In the genomic region with DNA sequence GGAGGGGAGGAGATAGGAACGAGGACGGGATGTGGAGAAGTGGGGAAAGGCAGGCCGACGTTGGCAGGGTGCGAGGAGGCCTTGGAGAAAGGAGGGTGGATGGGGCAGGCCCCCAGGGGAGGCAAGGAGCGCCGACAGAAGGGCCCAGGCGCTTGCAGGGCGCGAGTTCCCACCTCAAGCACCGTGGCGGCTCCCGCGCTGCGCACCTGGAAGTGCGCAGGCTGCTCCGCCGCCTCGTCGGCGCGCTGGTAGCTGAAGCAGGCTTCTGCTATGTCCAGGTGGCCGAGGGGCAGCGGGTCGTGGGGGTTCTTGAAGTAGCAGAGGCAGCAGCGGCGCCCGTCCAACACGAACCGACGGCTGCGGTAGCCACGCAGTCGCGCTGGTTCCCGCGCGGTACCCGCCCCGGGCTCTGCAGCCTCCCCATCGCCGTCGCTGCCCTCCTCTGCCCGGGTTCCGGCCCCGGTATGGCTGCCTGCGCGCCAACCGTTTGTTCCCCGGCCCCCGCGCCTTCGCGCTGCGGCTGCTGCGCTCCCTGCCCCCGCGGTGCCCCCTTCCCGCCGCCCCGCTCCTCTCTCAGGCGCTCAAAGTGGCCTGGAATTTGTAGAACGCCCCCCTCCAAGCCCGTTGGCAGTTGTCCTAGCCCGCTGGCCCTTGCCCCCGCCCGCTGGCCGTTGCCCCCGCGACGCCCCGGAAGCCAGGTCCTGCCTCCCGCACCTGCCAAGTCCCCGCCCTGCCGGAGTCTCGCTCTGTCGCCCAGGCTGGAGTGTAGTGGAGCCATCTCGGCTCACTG, we compare ENCODE assay signal across 1 cellular context.
TF ChIP-seq lines count a peak whose summit lies in the region.

No MANE protein-coding gene starts in this region.

TF ChIP-seq in A549, 52 proteins besides CTCF, POLR2A, EP300 and RAD21 (continued from another document):
- TF ChIP-seq, protein P1, sequence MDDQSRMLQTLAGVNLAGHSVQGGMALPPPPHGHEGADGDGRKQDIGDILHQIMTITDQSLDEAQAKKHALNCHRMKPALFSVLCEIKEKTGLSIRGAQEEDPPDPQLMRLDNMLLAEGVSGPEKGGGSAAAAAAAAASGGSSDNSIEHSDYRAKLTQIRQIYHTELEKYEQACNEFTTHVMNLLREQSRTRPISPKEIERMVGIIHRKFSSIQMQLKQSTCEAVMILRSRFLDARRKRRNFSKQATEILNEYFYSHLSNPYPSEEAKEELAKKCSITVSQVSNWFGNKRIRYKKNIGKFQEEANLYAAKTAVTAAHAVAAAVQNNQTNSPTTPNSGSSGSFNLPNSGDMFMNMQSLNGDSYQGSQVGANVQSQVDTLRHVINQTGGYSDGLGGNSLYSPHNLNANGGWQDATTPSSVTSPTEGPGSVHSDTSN (IDR thresholded peaks at IDR 0.05): no peak
- no peak for TF ChIP-seq MYC (IDR thresholded peaks at IDR 0.05; ENCODE audit: borderline replicate concordance, low read length)
- TF ChIP-seq, protein P2, sequence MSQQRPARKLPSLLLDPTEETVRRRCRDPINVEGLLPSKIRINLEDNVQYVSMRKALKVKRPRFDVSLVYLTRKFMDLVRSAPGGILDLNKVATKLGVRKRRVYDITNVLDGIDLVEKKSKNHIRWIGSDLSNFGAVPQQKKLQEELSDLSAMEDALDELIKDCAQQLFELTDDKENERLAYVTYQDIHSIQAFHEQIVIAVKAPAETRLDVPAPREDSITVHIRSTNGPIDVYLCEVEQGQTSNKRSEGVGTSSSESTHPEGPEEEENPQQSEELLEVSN (IDR thresholded peaks at IDR 0.05; ENCODE audit: borderline replicate concordance, low read depth): no peak
- no peak for TF ChIP-seq HOXB5 (CRISPR knock-in tag; IDR thresholded peaks at IDR 0.05)
- TF ChIP-seq SMC3 (IDR thresholded peaks at IDR 0.05): no peak
- TF ChIP-seq HEYL (CRISPR knock-in tag; IDR thresholded peaks at IDR 0.05): no peak
- TF ChIP-seq, protein P3, sequence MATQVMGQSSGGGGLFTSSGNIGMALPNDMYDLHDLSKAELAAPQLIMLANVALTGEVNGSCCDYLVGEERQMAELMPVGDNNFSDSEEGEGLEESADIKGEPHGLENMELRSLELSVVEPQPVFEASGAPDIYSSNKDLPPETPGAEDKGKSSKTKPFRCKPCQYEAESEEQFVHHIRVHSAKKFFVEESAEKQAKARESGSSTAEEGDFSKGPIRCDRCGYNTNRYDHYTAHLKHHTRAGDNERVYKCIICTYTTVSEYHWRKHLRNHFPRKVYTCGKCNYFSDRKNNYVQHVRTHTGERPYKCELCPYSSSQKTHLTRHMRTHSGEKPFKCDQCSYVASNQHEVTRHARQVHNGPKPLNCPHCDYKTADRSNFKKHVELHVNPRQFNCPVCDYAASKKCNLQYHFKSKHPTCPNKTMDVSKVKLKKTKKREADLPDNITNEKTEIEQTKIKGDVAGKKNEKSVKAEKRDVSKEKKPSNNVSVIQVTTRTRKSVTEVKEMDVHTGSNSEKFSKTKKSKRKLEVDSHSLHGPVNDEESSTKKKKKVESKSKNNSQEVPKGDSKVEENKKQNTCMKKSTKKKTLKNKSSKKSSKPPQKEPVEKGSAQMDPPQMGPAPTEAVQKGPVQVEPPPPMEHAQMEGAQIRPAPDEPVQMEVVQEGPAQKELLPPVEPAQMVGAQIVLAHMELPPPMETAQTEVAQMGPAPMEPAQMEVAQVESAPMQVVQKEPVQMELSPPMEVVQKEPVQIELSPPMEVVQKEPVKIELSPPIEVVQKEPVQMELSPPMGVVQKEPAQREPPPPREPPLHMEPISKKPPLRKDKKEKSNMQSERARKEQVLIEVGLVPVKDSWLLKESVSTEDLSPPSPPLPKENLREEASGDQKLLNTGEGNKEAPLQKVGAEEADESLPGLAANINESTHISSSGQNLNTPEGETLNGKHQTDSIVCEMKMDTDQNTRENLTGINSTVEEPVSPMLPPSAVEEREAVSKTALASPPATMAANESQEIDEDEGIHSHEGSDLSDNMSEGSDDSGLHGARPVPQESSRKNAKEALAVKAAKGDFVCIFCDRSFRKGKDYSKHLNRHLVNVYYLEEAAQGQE (IDR thresholded peaks at IDR 0.05): no peak
- TF ChIP-seq NFE2L2 (conservative IDR thresholded peaks at IDR 0.05; ENCODE audit: low read length): no peak
- TF ChIP-seq RFX5 (IDR thresholded peaks at IDR 0.05): no peak
- TF ChIP-seq GATA3 (IDR thresholded peaks at IDR 0.05; ENCODE audit: borderline replicate concordance): no peak
- TF ChIP-seq FOSB (CRISPR knock-in tag; IDR thresholded peaks at IDR 0.05): no peak
